ENCODE assay signal across 8 cellular contexts in the genomic region with DNA sequence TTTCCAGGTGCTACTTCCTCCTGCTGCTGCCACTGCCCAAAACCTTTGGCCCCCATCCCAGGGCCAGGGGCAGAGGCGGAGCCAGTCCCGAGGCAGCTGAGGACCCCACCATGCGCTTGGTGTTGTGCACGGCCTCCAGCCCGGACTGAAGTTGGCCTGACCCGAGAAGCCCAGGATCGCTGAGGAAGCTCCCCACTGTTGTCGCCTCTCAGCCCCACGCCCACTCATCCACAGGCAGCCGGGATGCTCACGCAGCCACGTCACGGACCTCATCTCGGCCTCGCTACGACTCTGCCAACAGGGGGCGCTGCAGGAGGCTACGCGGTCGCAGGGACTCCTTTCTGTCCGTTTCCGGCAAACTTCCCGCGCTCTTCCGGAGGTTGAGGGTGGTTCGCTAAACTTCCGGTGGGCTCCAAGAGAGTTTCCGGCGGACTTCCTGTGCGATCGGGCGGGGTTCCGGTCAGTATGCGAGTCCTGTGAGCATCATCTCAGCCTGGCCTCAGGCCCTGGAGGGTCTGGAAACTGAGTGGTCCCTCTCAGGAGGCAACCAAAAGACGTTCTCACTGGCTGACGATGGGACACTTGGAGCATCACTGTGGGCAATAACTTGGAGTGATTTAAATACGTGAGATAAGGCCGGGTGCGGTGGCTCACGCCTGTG. TPM values are rescaled to one million over a fixed set of nuclear protein-coding genes. Genes with fewer than 3 reads are reported as not detected.
DNase-seq lines count a peak whose midpoint lies in the region; ATAC-seq and TF ChIP-seq lines count a peak whose summit lies in the region.

No MANE protein-coding gene starts in this region.

- CTCF ChIA-PET in CD4-positive, alpha-beta memory T cell (lab: Charles Lee; ENCODE audit: partially characterized antibody) = interaction anchor here (0.7 to 2.6 kb wide), 4 partner anchors 12 to 28 kb away, joined by 3 to 15 read pairs (median 3); no protein-coding TSS in a partner anchor

- H3K27ac Mint-ChIP-seq in CD4-positive, alpha-beta memory T cell = peak overlapping the region; percentile 52 to 98 (median 94)

- peak overlapping the region in 1 of 2 donors; percentile 36 for H3K4me3 ChIP-seq in CD4-positive, alpha-beta memory T cell (ENCODE audit: low read length in 2 of 2)
- H3K4me3 ChIP-seq in fibroblast of pulmonary artery (replicated peaks; ENCODE audit: low read depth, low read length) (no peak overlapping the region), psoas muscle (peak overlapping the region; percentile 38)

- POLR2A ChIA-PET in CD4-positive, alpha-beta memory T cell (lab: Charles Lee; ENCODE audit: partially characterized antibody) = interaction anchor here (2.4 kb wide), 1 partner anchor 26 kb away, joined by 16 read pairs; no protein-coding TSS in a partner anchor

- H3K27me3 ChIP-seq in CD4-positive, alpha-beta memory T cell (ENCODE audit: insufficient read depth, low read length) = no peaks in the 10 kb centered on the region
- H3K27me3 ChIP-seq in psoas muscle (ENCODE audit: insufficient read depth in 3 of 3, low read length in 2 of 3) = peaks cover 0 to 7% (median 3%) of the 10 kb centered on the region in 3 donors

- H3K4me3 Mint-ChIP-seq in CD4-positive, alpha-beta memory T cell = peak overlapping the region in 7 of 8 donors; percentile 26 to 76 (median 54)

- H3K4me1 ChIP-seq in CD4-positive, alpha-beta memory T cell (ENCODE audit: insufficient read depth, low read length) = peaks cover 35% of the 10 kb centered on the region
- H3K4me1 ChIP-seq in psoas muscle = no peaks in the 10 kb centered on the region

- no peaks in the 10 kb centered on the region for H3K9me3 ChIP-seq in CD4-positive, alpha-beta memory T cell (ENCODE audit: control insufficient read depth in 1 of 2, low read length in 2 of 2)
- no peaks in the 10 kb centered on the region for H3K9me3 ChIP-seq in psoas muscle

- DNase-seq in CD4-positive, alpha-beta memory T cell = peak; percentile 56 to 65 (median 61)
- DNase-seq in NOMO-1 (lab: John Stamatoyannopoulos, UW; ENCODE audit: unreplicated experiment in 2 of 2) (peak; percentile 52 to 65), fibroblast of pulmonary artery (ENCODE audit: low read depth) (peak; percentile 43), psoas muscle (peak; percentile 72 to 88), NCI-H2171 (lab: John Stamatoyannopoulos, UW) (no peak), GF-D8 (lab: John Stamatoyannopoulos, UW) (no peak), NCI-H748 (lab: John Stamatoyannopoulos, UW; ENCODE audit: unreplicated experiment) (no peak)
- DNase-seq in activated T-cell treated with anti-CD3 and anti-CD28 coated beads, Interleukin-2, amount 50 U/mL, for 48 hours = peak; percentile 90 to 92

- H3K9me3 Mint-ChIP-seq in CD4-positive, alpha-beta memory T cell = peaks cover 0 to 4% (median 0%) of the 10 kb centered on the region in 8 donors

- 24 to 37% (median 35%) methylated on average over 40 of the region's 40 CpGs for WGBS in psoas muscle, 3 donors

- no peaks in the 10 kb centered on the region for H3K36me3 Mint-ChIP-seq in CD4-positive, alpha-beta memory T cell

- peaks cover 0 to under 1% of the 10 kb centered on the region in 2 donors for H3K27me3 Mint-ChIP-seq in CD4-positive, alpha-beta memory T cell

- peaks cover 19 to 81% (median 35%) of the 10 kb centered on the region in 4 donors for H3K4me1 Mint-ChIP-seq in CD4-positive, alpha-beta memory T cell

- intact Hi-C loops in CD4-positive, alpha-beta memory T cell (cut with micrococcal nuclease) = no loop called here
- intact Hi-C loops in psoas muscle (cut with DNase I) = no loop called here

- peak; percentile 23 to 82 (median 58) for ATAC-seq in psoas muscle

- H3K27ac ChIP-seq in CD4-positive, alpha-beta memory T cell (ENCODE audit: low read depth, low read length) = peak overlapping the region; percentile 38
- H3K27ac ChIP-seq in psoas muscle = no peak overlapping the region

- H3K36me3 ChIP-seq in CD4-positive, alpha-beta memory T cell (ENCODE audit: insufficient read depth, low read length) = no peaks in the 10 kb centered on the region
- H3K36me3 ChIP-seq in psoas muscle (ENCODE audit: insufficient read depth in 1 of 2, low read depth in 1 of 2) = no peaks in the 10 kb centered on the region

- TF ChIP-seq CTCF in fibroblast of pulmonary artery (IDR thresholded peaks at IDR 0.05; ENCODE audit: low read length, missing control alignments) (peak; percentile 33), psoas muscle (IDR thresholded peaks at IDR 0.05) (peak; percentile 33)

RNA-seq across cellular contexts. Expression of a gene that starts 12.4 kb away (rescaled TPM):
- not detected for total RNA-seq in CD4-positive, alpha-beta memory T cell
- under 1 TPM in 1 of 2 donors, not detected in 1; 0.79 TPM for polyA plus RNA-seq in CD4-positive, alpha-beta memory T cell
- total RNA-seq in psoas muscle = not detected
- polyA plus RNA-seq in psoas muscle = under 1 TPM in 1 of 3 donors, not detected in 2; 0.62 TPM

RNA-seq across cellular contexts. Expression of a gene that starts 15.5 kb away (rescaled TPM):
- under 1 TPM in 1 of 2 experiments, not detected in 1; 0.39 TPM for total RNA-seq in CD4-positive, alpha-beta memory T cell
- under 1 TPM in 1 of 2 donors, not detected in 1; 0.42 TPM for polyA plus RNA-seq in CD4-positive, alpha-beta memory T cell
- under 1 TPM in 1 of 4 donors, not detected in 3; 0.20 TPM for total RNA-seq in psoas muscle
- under 1 TPM in 2 of 3 donors, not detected in 1; 0.07 to 0.13 TPM for polyA plus RNA-seq in psoas muscle

RNA-seq across cellular contexts. Expression of a gene that starts 25.4 kb away (rescaled TPM):
- 1 to 10 TPM in 1 of 2 experiments, under 1 TPM in 1; 0.96 to 2.6 TPM for total RNA-seq in CD4-positive, alpha-beta memory T cell
- 10 to 100 TPM in 1 of 2 donors, 1 to 10 TPM in 1; 6.2 to 11.5 TPM for polyA plus RNA-seq in CD4-positive, alpha-beta memory T cell
- not detected for total RNA-seq in psoas muscle
- polyA plus RNA-seq in psoas muscle = under 1 TPM; 0.05 to 0.20 (median 0.10) TPM

RNA-seq across cellular contexts. Expression of a gene that starts 40.5 kb away (rescaled TPM):
- 10 to 100 TPM; 24.1 to 27.1 TPM for total RNA-seq in CD4-positive, alpha-beta memory T cell
- 10 to 100 TPM; 21.1 to 23.3 TPM for polyA plus RNA-seq in CD4-positive, alpha-beta memory T cell
- 10 to 100 TPM; 14.1 to 15.7 (median 15.4) TPM for total RNA-seq in psoas muscle
- 10 to 100 TPM; 26.5 to 39.4 (median 35.5) TPM for polyA plus RNA-seq in psoas muscle

RNA-seq across cellular contexts. Expression of a gene that starts 44.2 kb away (rescaled TPM):
- total RNA-seq in CD4-positive, alpha-beta memory T cell = not detected
- polyA plus RNA-seq in CD4-positive, alpha-beta memory T cell = not detected
- not detected for total RNA-seq in psoas muscle
- not detected for polyA plus RNA-seq in psoas muscle

Comparison
In these comparisons a context has a peak if more than half of its experiments do, and no peak if none do; other contexts are left out.
1. DNase-seq: peak in CD4-positive, alpha-beta memory T cell (5 of 5), NOMO-1 (2 of 2), activated T-cell treated with anti-CD3 and anti-CD28 coated beads, Interleukin-2, amount 50 U/mL, for 48 hours (2 of 2), fibroblast of pulmonary artery (single experiment) and psoas muscle (2 of 2); none in NCI-H2171 (single experiment), GF-D8 (single experiment) and NCI-H748 (single experiment).